Comparison of ENCODE assay signal across 8 cellular contexts in the genomic region with DNA sequence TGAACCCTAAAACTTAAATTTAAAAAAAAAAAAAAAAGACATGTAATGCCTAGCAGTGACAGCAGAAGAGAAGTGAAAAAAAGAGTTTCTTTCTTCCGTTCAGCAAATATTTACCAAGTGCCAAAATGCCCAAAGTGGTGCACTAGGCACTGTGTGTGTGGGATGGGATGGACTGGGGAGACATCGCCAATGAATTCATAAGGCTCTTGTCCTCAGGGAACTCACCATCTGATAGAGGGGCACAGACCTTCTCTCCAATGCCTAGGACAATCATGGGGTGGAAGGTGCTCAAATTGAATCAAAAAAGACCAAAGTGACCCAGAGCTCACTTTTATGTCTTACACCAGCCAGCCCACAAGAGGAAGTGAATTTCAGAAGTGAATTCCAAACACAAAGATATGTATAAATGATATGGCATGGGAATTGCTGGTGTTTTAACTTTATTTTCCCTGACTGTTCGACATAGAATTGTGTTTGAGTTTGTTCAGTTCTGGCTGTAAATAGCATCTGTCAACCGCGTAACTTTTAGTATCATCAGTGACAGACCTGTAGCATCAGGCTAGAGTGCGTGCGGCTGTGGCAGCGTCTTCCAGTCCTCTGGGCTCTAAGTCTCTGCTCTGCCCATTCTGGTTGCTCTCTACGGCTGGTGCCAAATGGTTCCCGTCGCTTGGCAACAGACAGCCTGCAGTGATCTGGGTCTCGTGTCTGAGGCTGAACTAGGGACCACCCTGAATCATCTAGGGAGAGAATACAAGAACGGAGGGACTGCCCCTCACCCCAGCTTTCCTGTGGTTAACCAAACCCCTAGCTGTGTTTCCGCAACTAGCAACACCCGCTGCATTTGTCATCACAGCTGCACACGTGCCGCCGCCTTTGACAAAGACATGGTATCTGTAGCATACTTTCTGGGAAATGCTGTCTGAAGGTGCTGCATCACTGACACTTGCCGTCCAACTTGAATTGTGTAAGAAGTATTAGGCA.
A peak's percentile ranks its signal among the peaks of the same experiment; 100 is the strongest.
DNase-seq lines count a peak whose midpoint lies in the region; ATAC-seq lines count a peak whose summit lies in the region.

No MANE protein-coding gene starts in this region.

- DNase-seq in DMS79 treated with DMSO at 0.1 percent for 48 hours (lab: John Stamatoyannopoulos, UW) (peak; percentile 32), DMS79 (lab: John Stamatoyannopoulos, UW) (no peak), SHP77 (lab: John Stamatoyannopoulos, UW) (peak; percentile 32 to 75), left kidney (ENCODE audit: low read depth, low spot score) (peak; percentile 50), NCI-H774 (lab: John Stamatoyannopoulos, UW) (no peak)
- peak; percentile 47 for DNase-seq in activated effector memory CD4-positive, alpha-beta T cell treated with Interleukin-2 at 50 U/mL for 16 hours
- peak; percentile 63 to 78 for DNase-seq in stimulated activated CD8-positive, alpha-beta memory T cell treated with anti-CD3 and anti-CD28 coated beads, Interleukin-15, amount 100 ng/mL, for 4 hours (ENCODE audit: low read depth in 2 of 2)

- ATAC-seq in HG03064 (IDR thresholded peaks at IDR 0.05; ENCODE audit: low read depth, unreplicated experiment), result peak; percentile 89

Comparison
In these comparisons a context has a peak if more than half of its experiments do, and no peak if none do; other contexts are left out.
1. DNase-seq: peak in DMS79 treated with DMSO at 0.1 percent for 48 hours (single experiment), SHP77 (2 of 2), activated effector memory CD4-positive, alpha-beta T cell treated with Interleukin-2 at 50 U/mL for 16 hours (single experiment), left kidney (single experiment) and stimulated activated CD8-positive, alpha-beta memory T cell treated with anti-CD3 and anti-CD28 coated beads, Interleukin-15, amount 100 ng/mL, for 4 hours (2 of 2); none in DMS79 (single experiment) and NCI-H774 (single experiment).